Comparison of ENCODE assay signal across 11 cellular contexts in the genomic region with DNA sequence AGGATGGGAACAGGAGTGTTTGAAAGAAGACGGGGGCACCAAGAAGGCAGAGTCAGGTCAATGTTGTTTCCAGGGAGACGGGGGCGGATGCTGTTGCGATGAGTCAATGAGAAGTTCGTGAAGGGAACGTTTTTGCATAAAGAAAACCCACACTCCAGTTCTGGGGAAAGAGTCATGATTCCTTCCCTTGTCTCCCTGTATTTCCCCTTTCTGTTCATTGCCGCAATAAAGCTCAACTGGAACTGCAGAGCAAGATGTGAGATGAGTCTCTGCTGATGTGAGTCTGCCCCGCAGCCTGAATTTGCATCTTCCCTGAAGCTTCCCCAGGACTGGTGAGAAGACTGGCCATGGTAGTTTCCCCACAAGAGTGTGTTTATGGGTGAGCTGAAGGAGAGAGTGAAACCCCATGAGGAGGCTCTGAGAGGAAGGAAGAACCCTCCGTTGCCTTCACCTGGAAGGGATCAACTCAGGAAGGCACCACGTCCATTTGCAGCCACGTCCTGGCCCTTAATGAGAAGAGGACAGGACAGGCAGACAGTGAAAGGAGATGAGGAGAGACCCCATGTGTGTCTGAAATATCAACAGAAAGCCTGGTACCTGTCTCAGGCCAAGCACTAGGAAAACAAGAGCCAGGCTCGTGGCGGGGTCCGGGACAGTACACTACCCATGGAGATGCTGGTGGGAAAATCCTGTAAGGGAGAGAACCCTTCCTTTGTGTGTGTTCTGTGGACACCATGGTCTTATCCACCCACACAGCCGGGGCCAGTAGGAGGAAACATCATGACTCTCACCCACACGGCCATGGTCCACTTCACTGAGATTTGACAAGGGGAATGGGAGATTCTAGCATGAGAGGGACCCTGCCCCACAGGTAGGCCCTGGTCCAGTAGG. TPM values are rescaled to one million over a fixed set of nuclear protein-coding genes. Genes with fewer than 3 reads are reported as not detected.
DNase-seq lines count a peak whose midpoint lies in the region; ATAC-seq and FAIRE-seq lines count a peak whose summit lies in the region.
"Had no signal": no experiment of that assay in that cellular context is flagged by ENCODE, and none has a peak within 500 bp of the region (broad histone marks: within the 10 kb centered on the region; RNA-seq: fewer than 3 reads in every experiment).

No MANE protein-coding gene starts in this region.

- H3K27me3 Mint-ChIP-seq in activated T-helper 17 cell treated with anti-CD3 and anti-CD28 coated beads, Interleukin-2, amount 50 U/mL, for 72 hours: peaks cover 29% of the 10 kb centered on the region

- H3K4me1 Mint-ChIP-seq in activated T-helper 17 cell treated with anti-CD3 and anti-CD28 coated beads, Interleukin-2, amount 50 U/mL, for 72 hours: no peaks in the 10 kb centered on the region

- H3K9me3 Mint-ChIP-seq in activated T-helper 17 cell treated with anti-CD3 and anti-CD28 coated beads, Interleukin-2, amount 50 U/mL, for 72 hours: no peaks in the 10 kb centered on the region

- no peak for FAIRE-seq in RCC 7860 (lab: Jason Lieb, UNC)
- no peak for FAIRE-seq in small intestine (lab: Jason Lieb, UNC)

- no peaks in the 10 kb centered on the region for H3K27me3 ChIP-seq in small intestine (ENCODE audit: control insufficient read depth in 2 of 2, insufficient read depth in 2 of 2, low read length in 2 of 2)
- H3K27me3 ChIP-seq: sigmoid colon had no signal

- 70 to 77% (median 71%) methylated on average over 16 of the region's 16 CpGs for WGBS in small intestine, 3 donors

- H3K36me3 Mint-ChIP-seq in activated T-helper 17 cell treated with anti-CD3 and anti-CD28 coated beads, Interleukin-2, amount 50 U/mL, for 72 hours (ENCODE audit: low read depth): no peaks in the 10 kb centered on the region

- no peak overlapping the region for H3K4me3 Mint-ChIP-seq in activated T-helper 17 cell treated with anti-CD3 and anti-CD28 coated beads, Interleukin-2, amount 50 U/mL, for 72 hours

- no peak overlapping the region for H3K27ac ChIP-seq in small intestine (ENCODE audit: low read depth in 1 of 2, low read length in 1 of 2)
- H3K27ac ChIP-seq: esophagus squamous epithelium, sigmoid colon had no signal

- H3K9me3 ChIP-seq in small intestine (ENCODE audit: control insufficient read depth, low read depth): no peaks in the 10 kb centered on the region

- no peaks in the 10 kb centered on the region for H3K4me1 ChIP-seq in small intestine (ENCODE audit: control insufficient read depth in 2 of 2, insufficient read depth in 1 of 2, low read depth in 1 of 2, low read length in 1 of 2)
- H3K4me1 ChIP-seq: esophagus squamous epithelium, sigmoid colon had no signal

- DNase-seq in CD1c-positive myeloid dendritic cell (ENCODE audit: extremely low spot score): peak; percentile 94
- DNase-seq in RCC 7860 (ENCODE audit: low spot score): no peak
- no peak for DNase-seq in small intestine
- no peak for DNase-seq in ecto neural progenitor cell (ENCODE audit: low spot score)
- DNase-seq: activated CD4-positive, alpha-beta T cell treated with anti-CD3 and anti-CD28 coated beads, Interleukin-2, amount 50 U/mL, for 1 hour; COR-L47; esophagus squamous epithelium; NCI-H2029 treated with DMSO at 0.1 percent for 48 hours; sigmoid colon had no signal

- H3K4me3 ChIP-seq in small intestine (ENCODE audit: low read depth in 1 of 2, low read length in 2 of 2): no peak overlapping the region
- H3K4me3 ChIP-seq: esophagus squamous epithelium, sigmoid colon had no signal

- no peaks in the 10 kb centered on the region for H3K36me3 ChIP-seq in small intestine (ENCODE audit: control insufficient read depth in 2 of 2, insufficient read depth in 2 of 2, low read length in 2 of 2)
- H3K36me3 ChIP-seq: esophagus squamous epithelium, sigmoid colon had no signal

- H3K27ac Mint-ChIP-seq in activated T-helper 17 cell treated with anti-CD3 and anti-CD28 coated beads, Interleukin-2, amount 50 U/mL, for 72 hours: peak overlapping the region; percentile 27

- ATAC-seq in GM21423 (IDR thresholded peaks at IDR 0.05; ENCODE audit: unreplicated experiment): peak; percentile 51
- peak; percentile 78 for ATAC-seq in activated T-helper 17 cell treated with anti-CD3 and anti-CD28 coated beads, Interleukin-2, amount 50 U/mL, for 72 hours (replicated peaks)

RNA-seq across cellular contexts. Expression of a gene that starts 13.7 kb away (rescaled TPM):
- total RNA-seq in activated T-helper 17 cell treated with anti-CD3 and anti-CD28 coated beads, Interleukin-2, amount 50 U/mL, for 72 hours: not detected
- under 1 TPM; 0.22 to 0.54 (median 0.30) TPM for polyA plus RNA-seq in small intestine

RNA-seq across cellular contexts. Expression of a gene that starts 23.1 kb away (rescaled TPM):
- under 1 TPM in 1 of 2 donors, not detected in 1; 0.37 TPM for total RNA-seq in activated T-helper 17 cell treated with anti-CD3 and anti-CD28 coated beads, Interleukin-2, amount 50 U/mL, for 72 hours
- 1 to 10 TPM in 1 of 3 donors, under 1 TPM in 2; 0.45 to 2.8 (median 0.81) TPM for polyA plus RNA-seq in small intestine

RNA-seq across cellular contexts. Expression of a gene that starts 33.5 kb away (rescaled TPM):
- total RNA-seq in activated T-helper 17 cell treated with anti-CD3 and anti-CD28 coated beads, Interleukin-2, amount 50 U/mL, for 72 hours: not detected
- polyA plus RNA-seq in small intestine: 1 to 10 TPM in 2 of 3 donors, not detected in 1; 1.1 TPM

RNA-seq across cellular contexts. Expression of a gene that starts 55.6 kb away (rescaled TPM):
- not detected for total RNA-seq in activated T-helper 17 cell treated with anti-CD3 and anti-CD28 coated beads, Interleukin-2, amount 50 U/mL, for 72 hours
- polyA plus RNA-seq in small intestine: 1 to 10 TPM; 1.1 to 4.6 (median 4.1) TPM
